1 cellular context compared by ENCODE assay signal in genomic region chr18:21739604-21740473, GRCh38.
TF ChIP-seq lines count a peak whose summit lies in the region.

No MANE protein-coding gene starts in this region.

TF ChIP-seq in GM23338, 12 proteins besides CTCF, POLR2A, EP300 and RAD21 (continued from another document):
- TF ChIP-seq ZNF462 (CRISPR knock-in tag; IDR thresholded peaks at IDR 0.05): no peak
